Comparison of ENCODE assay signal across 1 cellular context in the genomic region with DNA sequence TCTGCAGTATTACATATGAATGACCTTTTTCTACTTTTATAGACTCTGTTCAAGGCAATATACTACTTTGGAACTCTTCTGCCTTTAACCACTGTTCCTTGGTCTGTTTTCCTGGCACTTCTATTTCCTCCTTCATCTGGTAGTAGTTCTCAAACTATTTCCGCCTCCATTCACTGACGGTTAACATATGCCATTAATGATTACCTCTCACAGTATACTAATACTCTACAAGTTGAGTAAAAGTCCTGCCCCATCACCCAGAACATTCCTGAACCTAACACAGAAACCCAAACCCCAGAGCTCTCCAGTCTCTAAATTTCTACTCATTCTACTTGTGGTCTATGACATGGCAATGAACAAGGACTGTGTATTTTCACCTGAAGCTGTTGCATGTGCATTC.
TF ChIP-seq lines count a peak whose summit lies in the region.

No MANE protein-coding gene starts in this region.

TF ChIP-seq in K562, 482 proteins besides CTCF, POLR2A, EP300 and RAD21:
- no peak for TF ChIP-seq SMAD2 (IDR thresholded peaks at IDR 0.05; ENCODE audit: low read depth, low read length)
- TF ChIP-seq SIRT6 (IDR thresholded peaks at IDR 0.05; ENCODE audit: low read depth, low read length): no peak
